ENCODE assay signal across 22 cellular contexts in genomic region chr5:116504593-116504992, GRCh38.
"Had no signal": no experiment of that assay in that cellular context is flagged by ENCODE, and none has a peak within 500 bp of the region (broad histone marks: within the 10 kb centered on the region; RNA-seq: fewer than 3 reads in every experiment).

No MANE protein-coding gene starts in this region.

- H3K9me3 Mint-ChIP-seq: effector memory CD8-positive, alpha-beta T cell; stimulated activated effector memory CD8-positive, alpha-beta T cell treated with anti-CD3 and anti-CD28 coated beads, Interleukin-12 subunit alpha, Interleukin-12 subunit beta, amount 100 ng/mL, for 72 hours; type B pancreatic cell had no signal

- H3K36me3 ChIP-seq: gastrocnemius medialis, lower lobe of right lung, neutrophil, pancreas, right lobe of liver, thyroid gland had no signal

- H3K4me1 Mint-ChIP-seq: naive thymus-derived CD4-positive, alpha-beta T cell; stimulated activated effector memory CD8-positive, alpha-beta T cell treated with anti-CD3 and anti-CD28 coated beads, Interleukin-12 subunit alpha, Interleukin-12 subunit beta, amount 100 ng/mL, for 72 hours had no signal

- H3K27ac ChIP-seq: coronary artery, gastrocnemius medialis, lower lobe of right lung, neutrophil, pancreas, right lobe of liver, thyroid gland had no signal

- H3K27ac Mint-ChIP-seq: effector memory CD8-positive, alpha-beta T cell; naive thymus-derived CD4-positive, alpha-beta T cell; stimulated activated effector memory CD8-positive, alpha-beta T cell treated with anti-CD3 and anti-CD28 coated beads, Interleukin-12 subunit alpha, Interleukin-12 subunit beta, amount 100 ng/mL, for 72 hours; type B pancreatic cell had no signal

- H3K4me3 Mint-ChIP-seq: effector memory CD8-positive, alpha-beta T cell; naive thymus-derived CD4-positive, alpha-beta T cell; stimulated activated effector memory CD8-positive, alpha-beta T cell treated with anti-CD3 and anti-CD28 coated beads, Interleukin-12 subunit alpha, Interleukin-12 subunit beta, amount 100 ng/mL, for 72 hours; type B pancreatic cell had no signal

- ATAC-seq: effector memory CD8-positive, alpha-beta T cell; gastrocnemius medialis; left ventricle myocardium superior; lower lobe of right lung; naive thymus-derived CD4-positive, alpha-beta T cell; pancreas; right lobe of liver; stimulated activated effector memory CD8-positive, alpha-beta T cell treated with anti-CD3 and anti-CD28 coated beads, Interleukin-12 subunit alpha, Interleukin-12 subunit beta, amount 100 ng/mL, for 72 hours had no signal

- DNase-seq: dermis blood vessel endothelial cell; effector memory CD8-positive, alpha-beta T cell; erythroblast; foreskin fibroblast; gastrocnemius medialis; head of caudate nucleus; left ventricle myocardium superior; lower lobe of right lung; naive thymus-derived CD4-positive, alpha-beta T cell; pancreas; right lobe of liver; stimulated activated CD4-positive, alpha-beta T cell treated with anti-CD3 and anti-CD28 coated beads, Interleukin-12 subunit alpha, Interleukin-12 subunit beta, amount 100 ng/mL, for 4 hours; stimulated activated CD4-positive, alpha-beta T cell treated with anti-CD3 and anti-CD28 coated beads, Interleukin-2, amount 100 ng/mL, for 24 hours; stimulated activated CD4-positive, alpha-beta T cell treated with anti-CD3 and anti-CD28 coated beads, Interleukin-4, amount 100 ng/mL, for 24 hours; stimulated activated naive CD4-positive, alpha-beta T cell treated with Interleukin-2 at 50 U/mL for 16 hours; stomach; thyroid gland had no signal

- H3K4me2 ChIP-seq: smooth muscle cell had no signal

- H3K27me3 Mint-ChIP-seq: effector memory CD8-positive, alpha-beta T cell; naive thymus-derived CD4-positive, alpha-beta T cell; type B pancreatic cell had no signal

- H3K36me3 Mint-ChIP-seq: stimulated activated effector memory CD8-positive, alpha-beta T cell treated with anti-CD3 and anti-CD28 coated beads, Interleukin-12 subunit alpha, Interleukin-12 subunit beta, amount 100 ng/mL, for 72 hours had no signal

- H3K27me3 ChIP-seq: gastrocnemius medialis, neutrophil, pancreas, right lobe of liver, stomach, thyroid gland had no signal

- H3K9me3 ChIP-seq: gastrocnemius medialis, lower lobe of right lung, neutrophil, pancreas, right lobe of liver, stomach, thyroid gland had no signal

- H3K4me3 ChIP-seq: coronary artery, gastrocnemius medialis, lower lobe of right lung, pancreas, right lobe of liver, smooth muscle cell, stomach, thyroid gland had no signal

- H3K4me1 ChIP-seq: pancreas, right lobe of liver had no signal
